In the genomic region with DNA sequence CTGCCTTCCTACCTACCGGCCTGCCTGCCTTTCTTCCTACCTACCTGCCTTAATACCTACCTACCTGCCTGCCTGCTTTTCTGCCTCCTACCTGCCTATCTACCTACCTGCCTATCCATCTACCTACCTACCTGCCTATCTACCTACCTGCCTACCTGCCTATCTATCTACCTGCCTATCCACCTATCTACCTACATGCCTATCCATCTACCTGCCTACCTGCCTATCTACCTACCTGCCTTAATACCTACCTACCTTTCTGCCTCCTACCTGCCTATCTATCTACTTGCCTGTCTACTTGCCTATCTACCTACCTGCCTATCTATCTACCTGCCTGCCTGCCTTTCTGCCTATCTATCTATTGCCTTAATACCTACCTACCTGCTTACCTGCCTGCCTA, we compare ENCODE assay signal across 31 cellular contexts.
"Had no signal": no experiment of that assay in that cellular context is flagged by ENCODE, and none has a peak within 500 bp of the region (broad histone marks: within the 10 kb centered on the region; RNA-seq: fewer than 3 reads in every experiment).

No MANE protein-coding gene starts in this region.

- H3K4me1 Mint-ChIP-seq: activated B cell treated with CpG ODN at 0.5 μM for 24 hours; activated naive CD4-positive, alpha-beta T cell treated with anti-CD3 and anti-CD28 coated beads, Interleukin-2, amount 50 U/mL, for 24 hours; activated naive CD8-positive, alpha-beta T cell treated with anti-CD3 and anti-CD28 coated beads for 36 hours; activated naive CD8-positive, alpha-beta T cell treated with anti-CD3 and anti-CD28 coated beads, Interleukin-2, amount 50 U/mL, for 24 hours; activated T-helper 17 cell treated with anti-CD3 and anti-CD28 coated beads, Interleukin-2, amount 50 U/mL, for 72 hours; T-helper 17 cell had no signal

- H3K27me3 ChIP-seq: adrenal gland, esophagus squamous epithelium had no signal

- H3K27ac Mint-ChIP-seq: activated B cell treated with CpG ODN at 0.5 μM for 24 hours; activated CD8-positive, alpha-beta T cell treated with anti-CD3 and anti-CD28 coated beads for 36 hours; activated naive CD4-positive, alpha-beta T cell treated with anti-CD3 and anti-CD28 coated beads for 36 hours; activated naive CD4-positive, alpha-beta T cell treated with anti-CD3 and anti-CD28 coated beads, Interleukin-2, amount 50 U/mL, for 24 hours; activated naive CD8-positive, alpha-beta T cell treated with anti-CD3 and anti-CD28 coated beads for 36 hours; activated naive CD8-positive, alpha-beta T cell treated with anti-CD3 and anti-CD28 coated beads, Interleukin-2, amount 50 U/mL, for 24 hours; activated T-helper 17 cell treated with anti-CD3 and anti-CD28 coated beads, Interleukin-2, amount 50 U/mL, for 72 hours; T-helper 17 cell; T-helper 2 cell treated with Interferon-gamma antibody and Interleukin-4, amounts not matched to agents 5 μg/mL and 100 μg/mL, for 36 hours had no signal

- H3K9me3 ChIP-seq: adrenal gland, body of pancreas, esophagus squamous epithelium, gastroesophageal sphincter had no signal

- DNase-seq: activated B cell treated with CpG ODN at 0.5 μM for 24 hours; activated CD4-positive, alpha-beta T cell treated with anti-CD3 and anti-CD28 coated beads for 48 hours; activated CD4-positive, alpha-beta T cell treated with anti-CD3 and anti-CD28 coated beads, Interleukin-2, amount 50 U/mL, for 1 hour; activated CD4-positive, alpha-beta T cell treated with anti-CD3 and anti-CD28 coated beads, Interleukin-2, amount 50 U/mL, for 48 hours; activated CD8-positive, alpha-beta memory T cell treated with anti-CD3 and anti-CD28 coated beads for 24 hours; activated CD8-positive, alpha-beta T cell treated with anti-CD3 and anti-CD28 coated beads for 36 hours; activated effector memory CD4-positive, alpha-beta T cell treated with anti-CD3 and anti-CD28 coated beads, Interleukin-2, amount 50 U/mL, for 16 hours; activated naive CD4-positive, alpha-beta T cell treated with anti-CD3 and anti-CD28 coated beads for 36 hours; activated naive CD8-positive, alpha-beta T cell treated with anti-CD3 and anti-CD28 coated beads for 36 hours; activated naive CD8-positive, alpha-beta T cell treated with anti-CD3 and anti-CD28 coated beads, Interleukin-2, amount 50 U/mL, for 24 hours; activated T-cell treated with anti-CD3 and anti-CD28 coated beads, Interleukin-2, amount 50 U/mL, for 4 hours; adrenal gland; aorta; body of pancreas; caudate nucleus; effector CD8-positive, alpha-beta T cell; esophagus squamous epithelium; foreskin melanocyte; T-helper 1 cell; T-helper 17 cell; T1000; WERI-Rb-1 had no signal

- H3K36me3 ChIP-seq: adrenal gland, esophagus squamous epithelium, gastroesophageal sphincter, WERI-Rb-1 had no signal

- H3K4me3 ChIP-seq: adrenal gland, body of pancreas, esophagus squamous epithelium, gastroesophageal sphincter had no signal

- H3K27ac ChIP-seq: adrenal gland, body of pancreas, epithelial cell of prostate, esophagus squamous epithelium, gastroesophageal sphincter, WERI-Rb-1 had no signal

- H3K4me1 ChIP-seq: adrenal gland, body of pancreas, esophagus squamous epithelium, gastroesophageal sphincter had no signal

- H3K36me3 Mint-ChIP-seq: activated naive CD4-positive, alpha-beta T cell treated with anti-CD3 and anti-CD28 coated beads, Interleukin-2, amount 50 U/mL, for 24 hours; activated naive CD8-positive, alpha-beta T cell treated with anti-CD3 and anti-CD28 coated beads for 36 hours had no signal

- FAIRE-seq: colon, endometrium, endothelial cell of umbilical vein had no signal

- H3K4me3 Mint-ChIP-seq: activated B cell treated with CpG ODN at 0.5 μM for 24 hours; activated CD8-positive, alpha-beta T cell treated with anti-CD3 and anti-CD28 coated beads for 36 hours; activated naive CD4-positive, alpha-beta T cell treated with anti-CD3 and anti-CD28 coated beads for 36 hours; activated naive CD4-positive, alpha-beta T cell treated with anti-CD3 and anti-CD28 coated beads, Interleukin-2, amount 50 U/mL, for 24 hours; activated naive CD8-positive, alpha-beta T cell treated with anti-CD3 and anti-CD28 coated beads for 36 hours; activated naive CD8-positive, alpha-beta T cell treated with anti-CD3 and anti-CD28 coated beads, Interleukin-2, amount 50 U/mL, for 24 hours; activated T-cell treated with anti-CD3 and anti-CD28 coated beads, Interleukin-2, amount 50 U/mL, for 4 hours; activated T-helper 17 cell treated with anti-CD3 and anti-CD28 coated beads, Interleukin-2, amount 50 U/mL, for 72 hours; T-helper 17 cell; T-helper 2 cell treated with Interferon-gamma antibody and Interleukin-4, amounts not matched to agents 5 μg/mL and 100 μg/mL, for 36 hours had no signal

- H3K9me3 Mint-ChIP-seq: activated B cell treated with CpG ODN at 0.5 μM for 24 hours; activated CD8-positive, alpha-beta T cell treated with anti-CD3 and anti-CD28 coated beads for 36 hours; activated naive CD4-positive, alpha-beta T cell treated with anti-CD3 and anti-CD28 coated beads for 36 hours; activated naive CD8-positive, alpha-beta T cell treated with anti-CD3 and anti-CD28 coated beads for 36 hours; activated naive CD8-positive, alpha-beta T cell treated with anti-CD3 and anti-CD28 coated beads, Interleukin-2, amount 50 U/mL, for 24 hours; activated T-cell treated with anti-CD3 and anti-CD28 coated beads, Interleukin-2, amount 50 U/mL, for 4 hours; T-helper 2 cell treated with Interferon-gamma antibody and Interleukin-4, amounts not matched to agents 5 μg/mL and 100 μg/mL, for 36 hours had no signal

- ATAC-seq: activated CD4-positive, CD25-positive, alpha-beta regulatory T cell treated with anti-CD3 and anti-CD28 coated beads, Interleukin-2, amount 50 U/mL, for 24 hours; activated CD8-positive, alpha-beta T cell treated with anti-CD3 and anti-CD28 coated beads for 36 hours; activated naive CD8-positive, alpha-beta T cell treated with anti-CD3 and anti-CD28 coated beads, Interleukin-2, amount 50 U/mL, for 24 hours; activated T-cell treated with anti-CD3 and anti-CD28 coated beads, Interleukin-2, amount 50 U/mL, for 4 hours; activated T-helper 17 cell treated with anti-CD3 and anti-CD28 coated beads, Interleukin-2, amount 50 U/mL, for 72 hours; body of pancreas; gastroesophageal sphincter; T-helper 17 cell had no signal
